ENCODE assay signal across 17 cellular contexts in the genomic region with DNA sequence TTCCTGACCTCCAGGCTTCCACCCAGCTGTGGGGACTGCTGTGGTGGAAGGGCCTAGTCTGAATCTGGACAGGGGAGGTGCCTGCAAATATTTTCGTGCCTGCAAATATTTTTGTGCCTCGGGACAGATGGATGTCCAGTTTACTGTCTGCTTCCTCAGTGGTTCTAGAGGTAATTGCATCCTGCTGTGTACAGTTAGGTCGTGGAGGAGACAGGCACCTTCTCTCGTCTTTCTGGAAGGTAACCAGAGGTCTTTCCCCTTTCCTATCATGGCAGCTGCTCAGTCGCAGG. TPM values are rescaled to one million over a fixed set of nuclear protein-coding genes. Genes with fewer than 3 reads are reported as not detected.
DNase-seq lines count a peak whose midpoint lies in the region; ATAC-seq and TF ChIP-seq lines count a peak whose summit lies in the region.
"Had no signal": no experiment of that assay in that cellular context is flagged by ENCODE, and none has a peak within 500 bp of the region (broad histone marks: within the 10 kb centered on the region; RNA-seq: fewer than 3 reads in every experiment).

No MANE protein-coding gene starts in this region.

- no peak overlapping the region for H2AFZ ChIP-seq in DND-41 (ENCODE audit: low read depth, low read length)
- H2AFZ ChIP-seq: GM23248 had no signal

- no peak for ATAC-seq in DND-41 (ENCODE audit: insufficient read depth, low read depth)
- ATAC-seq: CD8-positive, alpha-beta T cell had no signal

- peak overlapping the region; percentile 95 for H3K27ac Mint-ChIP-seq in dendritic cell treated with granulocyte-macrophage colony-stimulating factor and Interleukin-4, amounts not matched to agents 40 ng/mL and 50 ng/mL, for 4 days
- H3K27ac Mint-ChIP-seq: CD8-positive, alpha-beta T cell; IgD-negative memory B cell had no signal

- H3K4me3 Mint-ChIP-seq in dendritic cell treated with granulocyte-macrophage colony-stimulating factor and Interleukin-4, amounts not matched to agents 40 ng/mL and 50 ng/mL, for 4 days, result no peak overlapping the region
- H3K4me3 Mint-ChIP-seq: CD8-positive, alpha-beta T cell; IgD-negative memory B cell had no signal

- peaks cover 6% of the 10 kb centered on the region for H3K36me3 Mint-ChIP-seq in dendritic cell treated with granulocyte-macrophage colony-stimulating factor and Interleukin-4, amounts not matched to agents 40 ng/mL and 50 ng/mL, for 4 days (ENCODE audit: low read depth)
- H3K36me3 Mint-ChIP-seq: CD8-positive, alpha-beta T cell; IgD-negative memory B cell had no signal

- POLR2A ChIA-PET in RWPE1 (lab: Yijun Ruan, JAX; ENCODE audit: low non-redundant PET), result no interaction called here

- intact Hi-C loops in dendritic cell treated with granulocyte-macrophage colony-stimulating factor and Interleukin-4, amounts not matched to agents 40 ng/mL and 50 ng/mL, for 4 days (cut with micrococcal nuclease), result no loop called here
- intact Hi-C loops in posterior vena cava (cut with DNase I), result no loop called here

- peaks cover 12% of the 10 kb centered on the region for H3K79me2 ChIP-seq in DND-41 (ENCODE audit: insufficient read depth, low read length)

- H3K9me3 Mint-ChIP-seq in dendritic cell treated with granulocyte-macrophage colony-stimulating factor and Interleukin-4, amounts not matched to agents 40 ng/mL and 50 ng/mL, for 4 days, result no peaks in the 10 kb centered on the region

- H3K36me3 ChIP-seq in DND-41 (ENCODE audit: insufficient read depth, low read length), result peaks cover 78% of the 10 kb centered on the region
- H3K36me3 ChIP-seq: HAP-1 had no signal

- H3K27me3 ChIP-seq in DND-41 (ENCODE audit: insufficient read depth, low read length, poor library complexity), result no peaks in the 10 kb centered on the region
- H3K27me3 ChIP-seq: BLaER1 had no signal

- H3K4me2 ChIP-seq in DND-41 (ENCODE audit: insufficient read depth, low read length), result no peak overlapping the region
- H3K4me2 ChIP-seq: BLaER1 had no signal

- peaks cover 3% of the 10 kb centered on the region; the same call in 1 of the 2 replicates for H4K20me1 ChIP-seq in DND-41 (ENCODE audit: insufficient read depth, low read length)

- no peak for DNase-seq in DND-41
- no peak for DNase-seq in RWPE1 (ENCODE audit: low spot score)
- no peak for DNase-seq in NCI-H2081 treated with DMSO at 0.1 percent for 48 hours (lab: John Stamatoyannopoulos, UW)
- no peak for DNase-seq in NCI-H2107 (lab: John Stamatoyannopoulos, UW)
- no peak for DNase-seq in NCI-H446 (lab: John Stamatoyannopoulos, UW)
- DNase-seq in posterior vena cava (ENCODE audit: low spot score), result no peak
- DNase-seq: 8988T; Calu3; CD8-positive, alpha-beta T cell; DMS79 treated with DMSO at 0.1 percent for 48 hours; EL had no signal

- TF ChIP-seq CTCF in DND-41 (IDR thresholded peaks at IDR 0.05; ENCODE audit: borderline replicate concordance, extremely low read depth, low read length, poor library complexity, severe bottlenecking) (no peak), RWPE1 (conservative IDR thresholded peaks at IDR 0.05; ENCODE audit: low read depth) (no peak)

- H3K4me1 Mint-ChIP-seq in dendritic cell treated with granulocyte-macrophage colony-stimulating factor and Interleukin-4, amounts not matched to agents 40 ng/mL and 50 ng/mL, for 4 days (ENCODE audit: low read depth), result peaks cover 53% of the 10 kb centered on the region
- H3K4me1 Mint-ChIP-seq: IgD-negative memory B cell had no signal

- H3K27me3 Mint-ChIP-seq in dendritic cell treated with granulocyte-macrophage colony-stimulating factor and Interleukin-4, amounts not matched to agents 40 ng/mL and 50 ng/mL, for 4 days, result no peaks in the 10 kb centered on the region

- peak overlapping the region; percentile 16; the same call in 1 of the 2 replicates for H3K27ac ChIP-seq in DND-41 (ENCODE audit: low read length)
- peak overlapping the region; percentile 69 for H3K27ac ChIP-seq in RWPE1
- H3K27ac ChIP-seq: BLaER1, GM23248 had no signal

- H3K9me3 ChIP-seq in DND-41 (ENCODE audit: insufficient read depth, low read length, severe bottlenecking), result no peaks in the 10 kb centered on the region
- H3K9me3 ChIP-seq: BLaER1, HAP-1 had no signal

- H3K4me1 ChIP-seq in DND-41 (ENCODE audit: insufficient read depth, low read length), result no peaks in the 10 kb centered on the region
- H3K4me1 ChIP-seq: BLaER1, HAP-1 had no signal

- CTCF ChIA-PET in RWPE1 (lab: Yijun Ruan, JAX), result interaction anchor here (0.6 kb wide), 1 partner anchor 265 kb away, joined by 4 read pairs; no protein-coding TSS in a partner anchor

- no peak overlapping the region for H3K4me3 ChIP-seq in DND-41 (ENCODE audit: low read depth in 1 of 2, low read length in 2 of 2)
- H3K4me3 ChIP-seq: BLaER1, GM23248, HAP-1 had no signal

- no peak overlapping the region for H3K9ac ChIP-seq in DND-41 (ENCODE audit: low read depth, low read length)
- H3K9ac ChIP-seq: BLaER1, GM23248 had no signal

RNA-seq across cellular contexts. Expression of a gene that starts 53.8 kb away (rescaled TPM):
- total RNA-seq in posterior vena cava, result 100 to 1,000 TPM; 110 to 123 TPM
- total RNA-seq: A673; CD8-positive, alpha-beta T cell had no signal
